In genomic region chr2:89840170-89840569, GRCh38 we compare ENCODE assay signal across 8 cellular contexts.
DNase-seq lines count a peak whose midpoint lies in the region; ATAC-seq lines count a peak whose summit lies in the region.
"Not testable (repeated sequence)": the region's sequence is repeated elsewhere in the genome, so short reads cannot be mapped to it uniquely, and the experiment has no call there.

No MANE protein-coding gene starts in this region.

- H2BK120ac ChIP-seq in neuronal stem cell (ENCODE audit: low read depth, low read length): not testable (repeated sequence)

- not testable (repeated sequence) for H2BK12ac ChIP-seq in neuronal stem cell (ENCODE audit: low read length)

- H4K91ac ChIP-seq in neuronal stem cell (ENCODE audit: low read depth, low read length, poor library complexity): not testable (repeated sequence)

- H4K20me1 ChIP-seq in Karpas-422 (ENCODE audit: insufficient read depth, low read depth, low read length): not testable (repeated sequence)

- not testable (repeated sequence) for H3K9ac ChIP-seq in Karpas-422 (ENCODE audit: low read length); neuronal stem cell (ENCODE audit: low read depth, low read length, poor library complexity)

- intact Hi-C loops in Right ventricle myocardium superior (cut with DNase I); aorta (cut with DNase I): not testable (repeated sequence)

- H3K27ac ChIP-seq in Karpas-422 (ENCODE audit: low read length); neuronal stem cell (replicated peaks; ENCODE audit: low read length); aorta (ENCODE audit: low read depth in 1 of 2, low read length in 2 of 2): not testable (repeated sequence)

- 100% methylated on average over 6 of the region's 9 CpGs for WGBS in neuronal stem cell (ENCODE audit: extremely low coverage in 2 of 2, insufficient read length in 2 of 2, insufficient replicate concordance in 1 of 2), 2 donors
- WGBS in aorta, 2 donors: 67 to 72% methylated on average over 9 of the region's 9 CpGs

- not testable (repeated sequence) for H3K4ac ChIP-seq in neuronal stem cell (ENCODE audit: low read length)

- DNase-seq in Karpas-422 (peak; percentile 35), dermis microvascular lymphatic vessel endothelial cell (ENCODE audit: low read depth in 2 of 2) (peak; percentile 37 to 44), neuronal stem cell (ENCODE audit: low spot score) (peak; percentile 65)
- DNase-seq in Right ventricle myocardium superior; left lobe of liver (ENCODE audit: low spot score); aorta: not testable (repeated sequence)

- not testable (repeated sequence) for H3K79me1 ChIP-seq in neuronal stem cell (ENCODE audit: low read depth, low read length)

- H3K23ac ChIP-seq in neuronal stem cell (ENCODE audit: low read depth, low read length, poor library complexity): not testable (repeated sequence)

- not testable (repeated sequence) for H2BK15ac ChIP-seq in neuronal stem cell (ENCODE audit: low read length)

- not testable (repeated sequence) for H3K79me2 ChIP-seq in Karpas-422 (ENCODE audit: low read length)

- not testable (repeated sequence) for H3K36me3 ChIP-seq in Karpas-422 (ENCODE audit: insufficient read depth, low read length); neuronal stem cell (replicated peaks in 1 of 2; ENCODE audit: control insufficient read depth in 2 of 2, insufficient read depth in 2 of 2, low read length in 2 of 2); aorta (ENCODE audit: control insufficient read depth in 1 of 2, insufficient read depth in 2 of 2, low read length in 1 of 2)

- not testable (repeated sequence) for H3K27me3 ChIP-seq in Karpas-422 (ENCODE audit: low read length); neuronal stem cell (ENCODE audit: control insufficient read depth in 3 of 3, insufficient read depth in 3 of 3, low read depth in 1 of 3, low read length in 3 of 3); aorta (ENCODE audit: control insufficient read depth in 1 of 2, insufficient read depth in 2 of 2, low read length in 1 of 2)

- H3K9me3 ChIP-seq in Karpas-422 (ENCODE audit: low read length) (peaks cover 15% of the 10 kb centered on the region; the same call in 1 of the 2 replicates), neuronal stem cell (replicated peaks in 1 of 2; ENCODE audit: control insufficient read depth in 2 of 2, insufficient read depth in 1 of 2, low read depth in 1 of 2, low read length in 2 of 2) (peaks cover 27 to 35% of the 10 kb centered on the region in 2 donors)
- H3K9me3 ChIP-seq in aorta (ENCODE audit: control insufficient read depth, low read length): not testable (repeated sequence)

- ATAC-seq in GM18868 (IDR thresholded peaks at IDR 0.05; ENCODE audit: unreplicated experiment) (peak; percentile 27), HG02759 (IDR thresholded peaks at IDR 0.05; ENCODE audit: unreplicated experiment) (peak; percentile 27), Right ventricle myocardium superior (ENCODE audit: poor library complexity) (peak; percentile 58), left lobe of liver (peak; percentile 34), aorta (ENCODE audit: low FRiP score) (peak; percentile 82)

- not testable (repeated sequence) for H4K8ac ChIP-seq in neuronal stem cell (ENCODE audit: low read depth, low read length)

- not testable (repeated sequence) for H2AFZ ChIP-seq in Karpas-422 (ENCODE audit: low read length); neuronal stem cell (ENCODE audit: low read length)

- not testable (repeated sequence) for H3K18ac ChIP-seq in neuronal stem cell (ENCODE audit: low read length)

- not testable (repeated sequence) for H2AK5ac ChIP-seq in neuronal stem cell (ENCODE audit: low read depth, low read length)

- peaks cover 33% of the 10 kb centered on the region for H3K4me1 ChIP-seq in Karpas-422 (ENCODE audit: low read length)
- H3K4me1 ChIP-seq in neuronal stem cell (ENCODE audit: control insufficient read depth in 2 of 2, insufficient read depth in 1 of 2, low read depth in 1 of 2, low read length in 2 of 2); aorta (ENCODE audit: control insufficient read depth in 1 of 2, insufficient read depth in 2 of 2, low read length in 2 of 2): not testable (repeated sequence)

- H2BK5ac ChIP-seq in neuronal stem cell (ENCODE audit: low read length): not testable (repeated sequence)

- H3K14ac ChIP-seq in neuronal stem cell (ENCODE audit: low read length): not testable (repeated sequence)

- not testable (repeated sequence) for H3K4me3 ChIP-seq in Karpas-422 (ENCODE audit: low read length); neuronal stem cell (ENCODE audit: low read length in 2 of 2); aorta (ENCODE audit: low read length in 2 of 2)

- H3K9me2 ChIP-seq in Karpas-422 (replicated peaks; ENCODE audit: insufficient read depth, low read length): not testable (repeated sequence)

- H3K4me2 ChIP-seq in Karpas-422 (ENCODE audit: low read depth, low read length, poor library complexity, severe bottlenecking); neuronal stem cell (ENCODE audit: insufficient read depth, low read length, poor library complexity, severe bottlenecking): not testable (repeated sequence)

Comparison
In these comparisons a context has a peak if more than half of its experiments do, and no peak if none do; other contexts are left out.
1. ATAC-seq: peak in every context shown above with its lines; median percentile 82 in aorta; 58 in Right ventricle myocardium superior; 34 in left lobe of liver; 27 in GM18868; 27 in HG02759.